Comparison of ENCODE assay signal across 1 cellular context in the genomic region with DNA sequence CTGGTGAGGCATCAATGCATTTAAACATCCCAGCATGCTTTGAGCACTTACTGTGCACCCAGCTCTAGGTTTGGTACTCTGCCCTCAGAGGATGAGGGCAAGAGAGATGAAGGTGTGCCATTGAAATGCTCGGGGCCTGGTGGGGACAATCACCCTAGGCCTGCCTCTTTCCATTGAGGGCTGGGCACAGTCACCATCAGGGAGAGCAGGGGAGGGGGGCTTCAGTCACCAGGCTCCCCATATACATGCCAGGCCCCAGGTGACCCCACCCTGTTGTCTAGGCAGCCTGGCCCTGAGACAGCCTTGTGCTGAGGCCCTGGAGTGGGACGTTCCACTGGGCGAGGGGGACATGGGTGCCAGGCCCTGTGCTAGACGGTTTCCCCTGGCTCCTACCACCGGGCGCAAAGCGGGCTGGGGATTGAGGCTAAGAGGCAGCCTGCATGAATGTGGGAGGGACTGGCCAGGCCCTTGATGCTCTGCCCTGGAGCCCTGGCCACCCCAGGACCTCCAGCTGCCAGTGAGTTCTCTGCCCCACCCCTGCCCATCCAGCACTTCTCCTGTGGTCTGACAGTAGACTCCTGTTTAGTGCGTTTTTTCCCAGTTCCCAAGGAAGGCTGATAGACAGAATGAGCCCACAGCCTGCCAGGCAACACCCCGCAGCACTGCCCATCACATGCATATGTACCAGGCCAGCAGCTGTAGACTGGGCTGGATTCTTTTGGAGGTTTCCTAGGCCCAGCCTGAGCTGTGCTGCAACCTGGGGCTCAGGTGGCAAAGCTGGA.
TF ChIP-seq lines count a peak whose summit lies in the region.

No MANE protein-coding gene starts in this region.

TF ChIP-seq in HEK293, 187 proteins besides CTCF, POLR2A, EP300 and RAD21 (continued from another document):
- TF ChIP-seq, protein P1, sequence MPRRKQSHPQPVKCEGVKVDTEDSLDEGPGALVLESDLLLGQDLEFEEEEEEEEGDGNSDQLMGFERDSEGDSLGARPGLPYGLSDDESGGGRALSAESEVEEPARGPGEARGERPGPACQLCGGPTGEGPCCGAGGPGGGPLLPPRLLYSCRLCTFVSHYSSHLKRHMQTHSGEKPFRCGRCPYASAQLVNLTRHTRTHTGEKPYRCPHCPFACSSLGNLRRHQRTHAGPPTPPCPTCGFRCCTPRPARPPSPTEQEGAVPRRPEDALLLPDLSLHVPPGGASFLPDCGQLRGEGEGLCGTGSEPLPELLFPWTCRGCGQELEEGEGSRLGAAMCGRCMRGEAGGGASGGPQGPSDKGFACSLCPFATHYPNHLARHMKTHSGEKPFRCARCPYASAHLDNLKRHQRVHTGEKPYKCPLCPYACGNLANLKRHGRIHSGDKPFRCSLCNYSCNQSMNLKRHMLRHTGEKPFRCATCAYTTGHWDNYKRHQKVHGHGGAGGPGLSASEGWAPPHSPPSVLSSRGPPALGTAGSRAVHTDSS (tag by site-specific recombination; IDR thresholded peaks at IDR 0.05), result no peak
- TF ChIP-seq, protein P2, sequence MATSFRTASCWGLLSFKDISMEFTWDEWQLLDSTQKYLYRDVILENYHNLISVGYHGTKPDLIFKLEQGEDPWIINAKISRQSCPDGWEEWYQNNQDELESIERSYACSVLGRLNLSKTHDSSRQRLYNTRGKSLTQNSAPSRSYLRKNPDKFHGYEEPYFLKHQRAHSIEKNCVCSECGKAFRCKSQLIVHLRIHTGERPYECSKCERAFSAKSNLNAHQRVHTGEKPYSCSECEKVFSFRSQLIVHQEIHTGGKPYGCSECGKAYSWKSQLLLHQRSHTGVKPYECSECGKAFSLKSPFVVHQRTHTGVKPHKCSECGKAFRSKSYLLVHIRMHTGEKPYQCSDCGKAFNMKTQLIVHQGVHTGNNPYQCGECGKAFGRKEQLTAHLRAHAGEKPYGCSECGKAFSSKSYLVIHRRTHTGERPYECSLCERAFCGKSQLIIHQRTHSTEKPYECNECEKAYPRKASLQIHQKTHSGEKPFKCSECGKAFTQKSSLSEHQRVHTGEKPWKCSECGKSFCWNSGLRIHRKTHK (tag by site-specific recombination; IDR thresholded peaks at IDR 0.05), result no peak
- TF ChIP-seq ZNF19 (tag by site-specific recombination; IDR thresholded peaks at IDR 0.05; ENCODE audit: low read depth), result no peak
- peak; percentile 81 for TF ChIP-seq PRDM10 (tag by site-specific recombination; IDR thresholded peaks at IDR 0.05)
- TF ChIP-seq ZBTB10 (tag by site-specific recombination; IDR thresholded peaks at IDR 0.05), result no peak
